ENCODE assay signal across 9 cellular contexts in genomic region chr11:3163241-3163981, GRCh38. TPM values are rescaled to one million over a fixed set of nuclear protein-coding genes. Genes with fewer than 3 reads are reported as not detected.
DNase-seq lines count a peak whose midpoint lies in the region; ATAC-seq lines count a peak whose summit lies in the region.
"Had no signal": no experiment of that assay in that cellular context is flagged by ENCODE, and none has a peak within 500 bp of the region (broad histone marks: within the 10 kb centered on the region; RNA-seq: fewer than 3 reads in every experiment).

No MANE protein-coding gene starts in this region.

- H3K9me3 Mint-ChIP-seq in activated naive CD8-positive, alpha-beta T cell treated with anti-CD3 and anti-CD28 coated beads for 36 hours = no peaks in the 10 kb centered on the region
- no peaks in the 10 kb centered on the region for H3K9me3 Mint-ChIP-seq in immature natural killer cell

- peaks cover under 1% of the 10 kb centered on the region for H3K36me3 Mint-ChIP-seq in activated naive CD8-positive, alpha-beta T cell treated with anti-CD3 and anti-CD28 coated beads for 36 hours
- peaks cover 0 to 2% (median 0%) of the 10 kb centered on the region in 3 donors for H3K36me3 Mint-ChIP-seq in immature natural killer cell

- H3K27ac Mint-ChIP-seq in activated naive CD8-positive, alpha-beta T cell treated with anti-CD3 and anti-CD28 coated beads for 36 hours = no peak overlapping the region
- H3K27ac Mint-ChIP-seq in immature natural killer cell = peak overlapping the region; percentile 88 to 93 (median 91)

- peak overlapping the region; percentile 85 for H3K4me3 ChIP-seq in stomach smooth muscle (ENCODE audit: low read length in 2 of 2)

- H3K9me3 ChIP-seq in stomach smooth muscle (ENCODE audit: control insufficient read depth in 2 of 2, low read length in 2 of 2) = no peaks in the 10 kb centered on the region

- no peak for ATAC-seq in GM19395 (IDR thresholded peaks at IDR 0.05; ENCODE audit: unreplicated experiment)

- no peaks in the 10 kb centered on the region for H3K27me3 ChIP-seq in stomach smooth muscle (ENCODE audit: control insufficient read depth in 1 of 2, insufficient read depth in 2 of 2, low read length in 2 of 2)

- no peaks in the 10 kb centered on the region for H3K36me3 ChIP-seq in stomach smooth muscle (ENCODE audit: control insufficient read depth in 2 of 2, insufficient read depth in 2 of 2, low read length in 2 of 2)

- H3K4me1 Mint-ChIP-seq in activated naive CD8-positive, alpha-beta T cell treated with anti-CD3 and anti-CD28 coated beads for 36 hours = peaks cover 26% of the 10 kb centered on the region
- peaks cover 62 to 71% of the 10 kb centered on the region in 2 donors for H3K4me1 Mint-ChIP-seq in immature natural killer cell

- H3K4me1 ChIP-seq in stomach smooth muscle (ENCODE audit: control insufficient read depth, insufficient read depth, low read length) = peaks cover 66% of the 10 kb centered on the region

- DNase-seq in NCI-H1694 (lab: John Stamatoyannopoulos, UW) (peak; percentile 11), NCI-H1694 treated with DMSO at 0.1 percent for 48 hours (lab: John Stamatoyannopoulos, UW) (no peak), immature natural killer cell (no peak), COR-L47 (lab: John Stamatoyannopoulos, UW) (no peak)
- DNase-seq in activated naive CD8-positive, alpha-beta T cell treated with anti-CD3 and anti-CD28 coated beads for 36 hours = no peak
- no peak for DNase-seq in stimulated activated CD4-positive, alpha-beta T cell treated with anti-CD3 and anti-CD28 coated beads, Interleukin-4, amount 100 ng/mL, for 1 hour

- peak overlapping the region; percentile 73 for H3K4me3 Mint-ChIP-seq in activated naive CD8-positive, alpha-beta T cell treated with anti-CD3 and anti-CD28 coated beads for 36 hours
- peak overlapping the region; percentile 94 to 96 (median 95) for H3K4me3 Mint-ChIP-seq in immature natural killer cell

- peaks cover 12% of the 10 kb centered on the region for H3K27me3 Mint-ChIP-seq in activated naive CD8-positive, alpha-beta T cell treated with anti-CD3 and anti-CD28 coated beads for 36 hours
- peaks cover 2 to 28% (median 2%) of the 10 kb centered on the region in 3 donors for H3K27me3 Mint-ChIP-seq in immature natural killer cell (ENCODE audit: low read depth in 3 of 3)

- peak overlapping the region; percentile 58 for H3K27ac ChIP-seq in stomach smooth muscle (ENCODE audit: low read length)

- H3K9ac ChIP-seq in stomach smooth muscle (ENCODE audit: low read length in 2 of 2) = peak overlapping the region; percentile 80 to 87

RNA-seq across cellular contexts. Expression of gene OSBPL5, which starts 1.7 kb away (rescaled TPM):
- 1 to 10 TPM; 6.6 to 7.3 TPM for total RNA-seq in activated naive CD8-positive, alpha-beta T cell treated with anti-CD3 and anti-CD28 coated beads for 36 hours
- polyA plus RNA-seq in immature natural killer cell = 10 to 100 TPM; 32.8 to 98.9 (median 33.3) TPM

RNA-seq across cellular contexts. Expression of gene MRGPRG, which starts 55.2 kb away (rescaled TPM):
- total RNA-seq in activated naive CD8-positive, alpha-beta T cell treated with anti-CD3 and anti-CD28 coated beads for 36 hours = not detected
- not detected for polyA plus RNA-seq in immature natural killer cell
- total RNA-seq: A172 had no signal
